11 cellular contexts compared by ENCODE assay signal in genomic region chr1:67570473-67571143, GRCh38.
DNase-seq lines count a peak whose midpoint lies in the region; ATAC-seq and TF ChIP-seq lines count a peak whose summit lies in the region.
"Had no signal": no experiment of that assay in that cellular context is flagged by ENCODE, and none has a peak within 500 bp of the region (broad histone marks: within the 10 kb centered on the region; RNA-seq: fewer than 3 reads in every experiment).

No MANE protein-coding gene starts in this region.

- no peaks in the 10 kb centered on the region for H3K36me3 ChIP-seq in SJCRH30
- H3K36me3 ChIP-seq in CD4-positive, alpha-beta memory T cell (ENCODE audit: insufficient read depth, low read length): no peaks in the 10 kb centered on the region
- H3K36me3 ChIP-seq: vagina had no signal

- peaks cover 50% of the 10 kb centered on the region for H3K4me1 ChIP-seq in SJCRH30
- H3K4me1 ChIP-seq in CD4-positive, alpha-beta memory T cell (ENCODE audit: insufficient read depth, low read length): no peaks in the 10 kb centered on the region

- no peaks in the 10 kb centered on the region for H3K9me3 Mint-ChIP-seq in CD4-positive, alpha-beta memory T cell
- H3K9me3 Mint-ChIP-seq: dendritic cell treated with granulocyte-macrophage colony-stimulating factor and Interleukin-4, amounts not matched to agents 40 ng/mL and 50 ng/mL, for 4 days had no signal

- CTCF ChIA-PET in CD4-positive, alpha-beta memory T cell (lab: Charles Lee; ENCODE audit: partially characterized antibody): interaction anchor here (1.0 to 8.4 kb wide), 6 partner anchors 8 to 195 kb away, joined by 3 to 80 read pairs (median 9); no protein-coding TSS in a partner anchor

- H3K4me3 ChIP-seq in SJCRH30 (no peak overlapping the region), fibroblast of mammary gland (ENCODE audit: control insufficient read depth, low read depth, low read length) (no peak overlapping the region)
- no peak overlapping the region for H3K4me3 ChIP-seq in CD4-positive, alpha-beta memory T cell (ENCODE audit: low read length in 2 of 2)
- H3K4me3 ChIP-seq: vagina had no signal

- H3K27me3 ChIP-seq in SJCRH30: no peaks in the 10 kb centered on the region
- no peaks in the 10 kb centered on the region for H3K27me3 ChIP-seq in CD4-positive, alpha-beta memory T cell (ENCODE audit: insufficient read depth, low read length)
- H3K27me3 ChIP-seq: vagina had no signal

- POLR2A ChIA-PET in CD4-positive, alpha-beta memory T cell (lab: Charles Lee; ENCODE audit: partially characterized antibody): no interaction called here

- DNase-seq in ELR (ENCODE audit: low read depth): peak; percentile 99
- no peak for DNase-seq in SJCRH30
- peak; percentile 91 for DNase-seq in fibroblast of mammary gland (ENCODE audit: low read depth)
- DNase-seq in pulmonary artery endothelial cell (ENCODE audit: low read depth, low spot score): peak; percentile 40
- DNase-seq in CD4-positive, alpha-beta memory T cell: no peak
- no peak for DNase-seq in stimulated activated CD4-positive, alpha-beta T cell treated with anti-CD3 and anti-CD28 coated beads, Interleukin-4, amount 100 ng/mL, for 1 hour
- DNase-seq: NCI-H2029 treated with DMSO at 0.1 percent for 48 hours had no signal

- intact Hi-C loops in CD4-positive, alpha-beta memory T cell (cut with micrococcal nuclease): no loop called here

- H3K27me3 Mint-ChIP-seq in CD4-positive, alpha-beta memory T cell: peaks cover 2 to 3% of the 10 kb centered on the region in 2 donors
- H3K27me3 Mint-ChIP-seq: dendritic cell treated with granulocyte-macrophage colony-stimulating factor and Interleukin-4, amounts not matched to agents 40 ng/mL and 50 ng/mL, for 4 days had no signal

- H3K27ac ChIP-seq in SJCRH30: peak overlapping the region; percentile 31; the same call in 1 of the 2 replicates
- no peak overlapping the region for H3K27ac ChIP-seq in CD4-positive, alpha-beta memory T cell (ENCODE audit: low read depth, low read length)
- H3K27ac ChIP-seq: vagina had no signal

- H3K27ac Mint-ChIP-seq in CD4-positive, alpha-beta memory T cell: no peak overlapping the region
- H3K27ac Mint-ChIP-seq: dendritic cell treated with granulocyte-macrophage colony-stimulating factor and Interleukin-4, amounts not matched to agents 40 ng/mL and 50 ng/mL, for 4 days had no signal

- no peaks in the 10 kb centered on the region for H3K36me3 Mint-ChIP-seq in CD4-positive, alpha-beta memory T cell

- TF ChIP-seq CTCF in fibroblast of mammary gland (conservative IDR thresholded peaks at IDR 0.05; ENCODE audit: control insufficient read depth, insufficient read depth, low read depth, low read length): no peak

- no peak overlapping the region for H3K4me3 Mint-ChIP-seq in CD4-positive, alpha-beta memory T cell
- H3K4me3 Mint-ChIP-seq: dendritic cell treated with granulocyte-macrophage colony-stimulating factor and Interleukin-4, amounts not matched to agents 40 ng/mL and 50 ng/mL, for 4 days had no signal

- no peaks in the 10 kb centered on the region for H3K9me3 ChIP-seq in SJCRH30 (replicated peaks)
- H3K9me3 ChIP-seq in CD4-positive, alpha-beta memory T cell (ENCODE audit: control insufficient read depth in 1 of 2, low read length in 2 of 2): no peaks in the 10 kb centered on the region
- H3K9me3 ChIP-seq: vagina had no signal

- H3K4me1 Mint-ChIP-seq in CD4-positive, alpha-beta memory T cell: no peaks in the 10 kb centered on the region

- ATAC-seq in GM21447 (IDR thresholded peaks at IDR 0.05; ENCODE audit: unreplicated experiment) (no peak), HG02571 (IDR thresholded peaks at IDR 0.05; ENCODE audit: unreplicated experiment) (no peak)

Comparison
In these comparisons a context has a peak if more than half of its experiments do, and no peak if none do; other contexts are left out.
1. DNase-seq: peak in ELR (single experiment), fibroblast of mammary gland (single experiment) and pulmonary artery endothelial cell (single experiment); none in SJCRH30 (0 of 2), CD4-positive, alpha-beta memory T cell (0 of 5) and stimulated activated CD4-positive, alpha-beta T cell treated with anti-CD3 and anti-CD28 coated beads, Interleukin-4, amount 100 ng/mL, for 1 hour (single experiment).